ENCODE assay signal across 1 cellular context in genomic region chrX:71997320-71997719, GRCh38.
TF ChIP-seq lines count a peak whose summit lies in the region.

No MANE protein-coding gene starts in this region.

TF ChIP-seq in GM23338, 12 proteins besides CTCF, POLR2A, EP300 and RAD21 (continued from another document):
- TF ChIP-seq ZNF462 (CRISPR knock-in tag; IDR thresholded peaks at IDR 0.05) (no peak), EZH2 (IDR thresholded peaks at IDR 0.05; ENCODE audit: low read depth, unreplicated experiment) (no peak), ZNF114 (CRISPR knock-in tag; IDR thresholded peaks at IDR 0.05) (no peak), REST (IDR thresholded peaks at IDR 0.05; ENCODE audit: unreplicated experiment) (no peak), ZNF331 (CRISPR knock-in tag; IDR thresholded peaks at IDR 0.05; ENCODE audit: low read depth) (no peak), ETS1 (IDR thresholded peaks at IDR 0.05) (no peak), POLR2AphosphoS5 (IDR thresholded peaks at IDR 0.05; ENCODE audit: low read depth) (no peak)
